Comparison of ENCODE assay signal across 19 cellular contexts in genomic region chr11:130999086-130999485, GRCh38.
A peak's percentile ranks its signal among the peaks of the same experiment; 100 is the strongest.
DNase-seq lines count a peak whose midpoint lies in the region; ATAC-seq, FAIRE-seq and TF ChIP-seq lines count a peak whose summit lies in the region.
"Had no signal": no experiment of that assay in that cellular context is flagged by ENCODE, and none has a peak within 500 bp of the region (broad histone marks: within the 10 kb centered on the region; RNA-seq: fewer than 3 reads in every experiment).

No MANE protein-coding gene starts in this region.

- H2BK120ac ChIP-seq in mesenchymal stem cell (ENCODE audit: low read depth, low read length), result peak overlapping the region; percentile 50

- H3K4me3 ChIP-seq in AG10803 (ENCODE audit: low read length) (no peak overlapping the region), MG63 (no peak overlapping the region), mesenchymal stem cell (ENCODE audit: insufficient read depth in 1 of 2, low read depth in 1 of 2, low read length in 2 of 2) (peak overlapping the region in 1 of 2 experiments; percentile 38), upper lobe of left lung (no peak overlapping the region)
- H3K4me3 ChIP-seq: gastroesophageal sphincter, lung, psoas muscle had no signal

- TF ChIP-seq POLR2A in upper lobe of left lung (IDR thresholded peaks at IDR 0.05), result no peak

- H3K4me2 ChIP-seq in mesenchymal stem cell (ENCODE audit: low read length, poor library complexity, severe bottlenecking), result no peak overlapping the region

- no peak overlapping the region for H2BK5ac ChIP-seq in mesenchymal stem cell (ENCODE audit: low read depth, low read length, poor library complexity, severe bottlenecking)

- H3K27me3 ChIP-seq in MG63 (no peaks in the 10 kb centered on the region), mesenchymal stem cell (ENCODE audit: control insufficient read depth in 1 of 2, insufficient read depth in 1 of 2, low read length in 2 of 2) (no peaks in the 10 kb centered on the region), upper lobe of left lung (no peaks in the 10 kb centered on the region)
- H3K27me3 ChIP-seq: gastroesophageal sphincter had no signal

- no peak for ATAC-seq in upper lobe of left lung (ENCODE audit: low FRiP score in 2 of 2)
- ATAC-seq: gastroesophageal sphincter; naive thymus-derived CD8-positive, alpha-beta T cell; psoas muscle had no signal

- no peak overlapping the region for H2BK15ac ChIP-seq in mesenchymal stem cell (ENCODE audit: low read depth, poor library complexity, severe bottlenecking)

- peak overlapping the region in 1 of 2 experiments; percentile 72 for H3K23ac ChIP-seq in mesenchymal stem cell (ENCODE audit: low read length in 2 of 2)

- peak overlapping the region; percentile 41 for H3K9ac ChIP-seq in mesenchymal stem cell (ENCODE audit: low read length)

- peak overlapping the region; percentile 84 for H4K8ac ChIP-seq in mesenchymal stem cell (ENCODE audit: low read length)

- H3K9me3 ChIP-seq in MG63 (peaks cover 35% of the 10 kb centered on the region), mesenchymal stem cell (ENCODE audit: control insufficient read depth, low read length) (peaks cover 4% of the 10 kb centered on the region), upper lobe of left lung (no peaks in the 10 kb centered on the region)
- H3K9me3 ChIP-seq: gastroesophageal sphincter, psoas muscle had no signal

- FAIRE-seq in frontal cortex (lab: Jason Lieb, UNC), result no peak

- peak overlapping the region; percentile 88 to 91 for H2BK12ac ChIP-seq in mesenchymal stem cell (ENCODE audit: low read length in 2 of 2)

- 4% methylated on average over 1 of the region's 1 CpG for WGBS in mesenchymal stem cell
- WGBS in upper lobe of left lung, 2 donors, result 0 to 41% methylated on average over 1 of the region's 1 CpG

- H2AFZ ChIP-seq in mesenchymal stem cell (ENCODE audit: low read depth, low read length), result no peak overlapping the region

- peak overlapping the region; percentile 34 to 95 for H3K18ac ChIP-seq in mesenchymal stem cell (ENCODE audit: low read depth in 1 of 2, low read length in 2 of 2)

- peak overlapping the region in 1 of 2 experiments; percentile 18 for H3K14ac ChIP-seq in mesenchymal stem cell (ENCODE audit: low read length in 2 of 2)

- TF ChIP-seq EP300 in upper lobe of left lung (IDR thresholded peaks at IDR 0.05), result no peak

- H3K27ac ChIP-seq in mesenchymal stem cell (ENCODE audit: low read length, poor library complexity, severe bottlenecking) (no peak overlapping the region), upper lobe of left lung (no peak overlapping the region)
- H3K27ac ChIP-seq: gastroesophageal sphincter, psoas muscle had no signal

- H3K36me3 ChIP-seq in MG63 (no peaks in the 10 kb centered on the region), mesenchymal stem cell (ENCODE audit: control insufficient read depth in 1 of 2, insufficient read depth in 2 of 2, low read depth in 1 of 2, low read length in 2 of 2) (no peaks in the 10 kb centered on the region), upper lobe of left lung (no peaks in the 10 kb centered on the region)
- H3K36me3 ChIP-seq: gastroesophageal sphincter had no signal

- H3K4me1 ChIP-seq in mesenchymal stem cell (ENCODE audit: control insufficient read depth, insufficient read depth, low read depth, low read length) (no peaks in the 10 kb centered on the region), upper lobe of left lung (peaks cover 0 to 18% (median 8%) of the 10 kb centered on the region in 4 donors)
- H3K4me1 ChIP-seq: gastroesophageal sphincter, psoas muscle had no signal

- peak overlapping the region; percentile 9 for H4K91ac ChIP-seq in mesenchymal stem cell (ENCODE audit: low read length)

- TF ChIP-seq CTCF in AG10803 (conservative IDR thresholded peaks at IDR 0.05; ENCODE audit: low read length) (no peak), upper lobe of left lung (IDR thresholded peaks at IDR 0.05) (no peak)

- no peak overlapping the region for H2AK5ac ChIP-seq in mesenchymal stem cell (ENCODE audit: low read length, severe bottlenecking)

- no peaks in the 10 kb centered on the region for H3K79me1 ChIP-seq in mesenchymal stem cell (replicated peaks; ENCODE audit: low read length, poor library complexity, severe bottlenecking)

- peak overlapping the region in 1 of 2 experiments; percentile 86 for H3K4ac ChIP-seq in mesenchymal stem cell (ENCODE audit: low read depth in 1 of 2, low read length in 2 of 2)

- peak; percentile 57 for DNase-seq in AG10803 (ENCODE audit: low read depth)
- peak; percentile 12 for DNase-seq in MG63
- DNase-seq in dermis microvascular lymphatic vessel endothelial cell (ENCODE audit: low read depth in 2 of 2), result peak; percentile 44 to 80
- DNase-seq in mesenchymal stem cell, result peak; percentile 45
- no peak for DNase-seq in upper lobe of left lung
- no peak for DNase-seq in frontal cortex (ENCODE audit: low spot score in 2 of 2)
- no peak for DNase-seq in germinal center (ENCODE audit: low spot score)
- DNase-seq in NCI-H1417 (lab: John Stamatoyannopoulos, UW), result no peak
- DNase-seq: activated CD8-positive, alpha-beta memory T cell treated with anti-CD3 and anti-CD28 coated beads, Interleukin-2, amount 50 U/mL, for 4 hours; activated gamma-delta T cell treated with Interleukin-2 at 50 U/mL for 16 hours; AML-193; COR-L47; GDM1; H7; naive thymus-derived CD8-positive, alpha-beta T cell; NCI-H345; psoas muscle had no signal

Comparison
In these comparisons a context has a peak if more than half of its experiments do, and no peak if none do; other contexts are left out.
1. DNase-seq: peak in AG10803 (single experiment), MG63 (single experiment), dermis microvascular lymphatic vessel endothelial cell (2 of 2) and mesenchymal stem cell (single experiment); none in upper lobe of left lung (0 of 2), frontal cortex (0 of 2), germinal center (single experiment) and NCI-H1417 (0 of 3).